Comparison of ENCODE assay signal across 8 cellular contexts in genomic region chr4:1520795-1521576, GRCh38.
A peak's percentile ranks its signal among the peaks of the same experiment; 100 is the strongest.
DNase-seq lines count a peak whose midpoint lies in the region; ATAC-seq and TF ChIP-seq lines count a peak whose summit lies in the region.
"Not testable (repeated sequence)": the region's sequence is repeated elsewhere in the genome, so short reads cannot be mapped to it uniquely, and the experiment has no call there.

No MANE protein-coding gene starts in this region.

- peaks cover 27% of the 10 kb centered on the region for H3K4me1 Mint-ChIP-seq in nephron progenitor cell

- not testable (repeated sequence) for H3K4me1 ChIP-seq in BLaER1; HUES6 (ENCODE audit: control insufficient read depth, insufficient read depth, low read length); RWPE2 (ENCODE audit: insufficient read depth, poor library complexity, severe bottlenecking); iPS-20b (ENCODE audit: insufficient read depth, low read length)

- peak; percentile 64 for ATAC-seq in RWPE2 (ENCODE audit: low read depth)

- H3K27me3 ChIP-seq in BLaER1 (peaks cover 12% of the 10 kb centered on the region; the same call in 1 of the 2 replicates), HUES6 (ENCODE audit: control insufficient read depth, insufficient read depth, low read length) (peaks cover 61% of the 10 kb centered on the region), RWPE2 (ENCODE audit: insufficient read depth, poor library complexity, severe bottlenecking) (peaks cover 45% of the 10 kb centered on the region), iPS-20b (ENCODE audit: insufficient read depth, low read length) (peaks cover 47% of the 10 kb centered on the region)

- H3K4me3 Mint-ChIP-seq in nephron progenitor cell: peak overlapping the region; percentile 58

- H3K36me3 Mint-ChIP-seq in nephron progenitor cell (ENCODE audit: low read depth): not testable (repeated sequence)

- H4K20me1 ChIP-seq in BLaER1: not testable (repeated sequence)

- H3K9me3 ChIP-seq in BLaER1; HUES6 (ENCODE audit: control insufficient read depth, insufficient read depth, low read depth, low read length); RWPE2 (ENCODE audit: severe bottlenecking); iPS-20b (ENCODE audit: insufficient read depth, low read depth, low read length): not testable (repeated sequence)

- H3K4me2 ChIP-seq in BLaER1: peak overlapping the region; percentile 47

- peaks cover 28% of the 10 kb centered on the region for H3K9me3 Mint-ChIP-seq in nephron progenitor cell

- H3K27ac Mint-ChIP-seq in nephron progenitor cell: not testable (repeated sequence)

- not testable (repeated sequence) for TF ChIP-seq CTCF in RWPE2 (IDR thresholded peaks at IDR 0.05; ENCODE audit: poor library complexity, severe bottlenecking); nephron progenitor cell (IDR thresholded peaks at IDR 0.05)

- H3K4me3 ChIP-seq in BLaER1; RWPE2 (ENCODE audit: severe bottlenecking): not testable (repeated sequence)
- H3K4me3 ChIP-seq in HUES6 (ENCODE audit: low read depth, low read length) (peak overlapping the region; percentile 51), iPS-20b (ENCODE audit: low read length) (peak overlapping the region; percentile 60; the same call in 1 of the 2 replicates)

- peaks cover 74% of the 10 kb centered on the region for H3K27me3 Mint-ChIP-seq in nephron progenitor cell (ENCODE audit: low read depth, poor library complexity)

- not testable (repeated sequence) for H3K27ac ChIP-seq in BLaER1; HUES6 (ENCODE audit: low read depth, low read length); RWPE2 (ENCODE audit: poor library complexity, severe bottlenecking); iPS-20b (ENCODE audit: low read length)

- H3K36me3 ChIP-seq in BLaER1; HUES6 (ENCODE audit: control insufficient read depth, insufficient read depth, low read length); RWPE2 (ENCODE audit: low read depth); iPS-20b (ENCODE audit: insufficient read depth, low read depth, low read length): not testable (repeated sequence)

- H3K9ac ChIP-seq in BLaER1; HUES6 (ENCODE audit: low read length): not testable (repeated sequence)
- H3K9ac ChIP-seq in iPS-20b (ENCODE audit: low read depth, low read length): peak overlapping the region; percentile 51; the same call in 1 of the 2 replicates

- DNase-seq in RWPE2 (ENCODE audit: low spot score) (peak; percentile 11), dermis blood vessel endothelial cell (peak; percentile 45), nephron progenitor cell (peak; percentile 72)
- DNase-seq in activated T-cell treated with anti-CD3 and anti-CD28 coated beads, Interleukin-2, amount 50 U/mL, for 48 hours: peak; percentile 35 to 36
- peak; percentile 8 for DNase-seq in stimulated activated naive CD4-positive, alpha-beta T cell treated with Interleukin-2 at 50 U/mL for 16 hours (lab: John Stamatoyannopoulos, UW)

Comparison
In these comparisons a context has a peak if more than half of its experiments do, and no peak if none do; other contexts are left out.
1. DNase-seq: peak in every context shown above with its lines; median percentile 72 in nephron progenitor cell; 45 in dermis blood vessel endothelial cell; 36 in activated T-cell treated with anti-CD3 and anti-CD28 coated beads, Interleukin-2, amount 50 U/mL, for 48 hours; 11 in RWPE2; 8 in stimulated activated naive CD4-positive, alpha-beta T cell treated with Interleukin-2 at 50 U/mL for 16 hours.